In the genomic region with DNA sequence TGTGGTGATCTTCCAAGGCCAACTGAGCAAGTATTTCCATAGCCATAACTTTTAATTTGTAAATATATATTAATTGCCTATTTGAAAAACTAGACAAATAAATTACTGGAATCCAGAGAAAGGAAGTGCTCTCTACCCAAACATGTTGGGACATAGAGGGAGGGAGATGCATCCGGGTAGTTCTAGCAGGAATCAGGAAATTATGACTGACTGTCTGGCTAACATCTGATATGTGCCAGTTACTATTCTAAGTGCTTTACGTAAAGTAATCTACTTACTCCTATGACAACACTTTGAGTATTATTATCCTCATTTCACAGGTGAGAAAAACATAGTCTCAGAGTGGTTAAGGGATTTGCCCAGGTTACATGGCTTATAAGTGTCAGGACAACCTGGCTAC, we compare ENCODE assay signal across 20 cellular contexts.
DNase-seq lines count a peak whose midpoint lies in the region; FAIRE-seq and TF ChIP-seq lines count a peak whose summit lies in the region.
"Had no signal": no experiment of that assay in that cellular context is flagged by ENCODE, and none has a peak within 500 bp of the region (broad histone marks: within the 10 kb centered on the region; RNA-seq: fewer than 3 reads in every experiment).

No MANE protein-coding gene starts in this region.

- no peaks in the 10 kb centered on the region for H3K27me3 ChIP-seq in bronchial epithelial cell (ENCODE audit: control insufficient read depth, insufficient read depth, low read length)
- H3K27me3 ChIP-seq in keratinocyte (ENCODE audit: control insufficient read depth, extremely low read depth, insufficient read depth, low read length), result no peaks in the 10 kb centered on the region

- H3K27ac ChIP-seq in C4-2B, result peak overlapping the region; percentile 22; the same call in 1 of the 2 replicates
- no peak overlapping the region for H3K27ac ChIP-seq in keratinocyte (ENCODE audit: control insufficient read depth, insufficient read depth, low read length)
- H3K27ac ChIP-seq: GM23248 had no signal

- no peaks in the 10 kb centered on the region for H4K20me1 ChIP-seq in keratinocyte (ENCODE audit: control insufficient read depth, extremely low read depth, insufficient read depth, low read length)

- dilution Hi-C loops in keratinocyte (cut with MboI; ENCODE audit: extremely low pct_ligation_motif_present, low sequenced_read_pairs), result no loop called here

- DNase-seq in bronchial epithelial cell (ENCODE audit: low read depth) (peak; percentile 80), epithelial cell of esophagus (ENCODE audit: low read depth) (peak; percentile 50), keratinocyte (ENCODE audit: low read depth, low spot score) (no peak), NCI-H524 (lab: John Stamatoyannopoulos, UW) (no peak), NCI-H748 (lab: John Stamatoyannopoulos, UW; ENCODE audit: unreplicated experiment) (no peak), NCI-H2029 treated with DMSO at 0.1 percent for 48 hours (lab: John Stamatoyannopoulos, UW) (no peak), ureter (ENCODE audit: low spot score) (no peak)
- DNase-seq: 8988T; C1 segment of cervical spinal cord; Caco-2; CD4-positive, CD25-positive, alpha-beta regulatory T cell; CD8-positive, alpha-beta T cell; DMS153; DND-41; GM23248; H7 had no signal

- peaks cover 24% of the 10 kb centered on the region for H3K4me1 ChIP-seq in keratinocyte (ENCODE audit: control insufficient read depth, extremely low read depth, insufficient read depth, low read length)
- H3K4me1 ChIP-seq: Caco-2 had no signal

- H3K4me2 ChIP-seq in keratinocyte (ENCODE audit: control insufficient read depth, extremely low read depth, insufficient read depth, low read depth, low read length), result no peak overlapping the region

- TF ChIP-seq CTCF in C4-2B (conservative IDR thresholded peaks at IDR 0.05), result no peak
- no peak for TF ChIP-seq CTCF in bronchial epithelial cell (IDR thresholded peaks at IDR 0.05; ENCODE audit: insufficient read depth, low read length, severe bottlenecking)
- no peak for TF ChIP-seq CTCF in epithelial cell of esophagus (IDR thresholded peaks at IDR 0.05; ENCODE audit: insufficient read depth, low read depth, low read length, missing control alignments)
- no peak for TF ChIP-seq CTCF in keratinocyte (optimal IDR thresholded peaks at IDR 0.05 in 1 of 3, IDR thresholded peaks at IDR 0.05 in 1 of 3, conservative IDR thresholded peaks at IDR 0.05 in 1 of 3; ENCODE audit: extremely low read depth in 1 of 3, insufficient read depth in 2 of 3, low read length in 3 of 3)

- H3K4me3 ChIP-seq in bronchial epithelial cell (ENCODE audit: low read depth, low read length) (no peak overlapping the region), epithelial cell of esophagus (ENCODE audit: low read length) (no peak overlapping the region), keratinocyte (ENCODE audit: control insufficient read depth in 2 of 3, extremely low read depth in 1 of 3, insufficient read depth in 2 of 3, low read depth in 1 of 3, low read length in 3 of 3) (no peak overlapping the region)
- H3K4me3 ChIP-seq: GM23248 had no signal

- FAIRE-seq in bronchial epithelial cell (lab: Jason Lieb, UNC) (no peak), keratinocyte (lab: Jason Lieb, UNC) (peak; percentile 59)
- FAIRE-seq: G401.6, GM12892, H1 had no signal

- no peaks in the 10 kb centered on the region for H3K79me2 ChIP-seq in keratinocyte (ENCODE audit: control insufficient read depth, insufficient read depth, low read length)

- H3K9me3 ChIP-seq in keratinocyte (ENCODE audit: control insufficient read depth, low read depth, low read length), result no peaks in the 10 kb centered on the region

- no peak overlapping the region for H3K9ac ChIP-seq in keratinocyte (ENCODE audit: control insufficient read depth, extremely low read depth, insufficient read depth, low read length)
- H3K9ac ChIP-seq: GM23248 had no signal

- peak overlapping the region; percentile 57 for H2AFZ ChIP-seq in keratinocyte (ENCODE audit: control insufficient read depth, low read length)
- H2AFZ ChIP-seq: GM23248 had no signal

- H3K36me3 ChIP-seq in bronchial epithelial cell (ENCODE audit: control insufficient read depth, insufficient read depth, low read length) (no peaks in the 10 kb centered on the region), keratinocyte (ENCODE audit: control insufficient read depth in 2 of 2, extremely low read depth in 1 of 2, insufficient read depth in 2 of 2, low read length in 2 of 2) (no peaks in the 10 kb centered on the region)

- no peaks in the 10 kb centered on the region for H3K9me1 ChIP-seq in keratinocyte (ENCODE audit: control insufficient read depth, extremely low read depth, insufficient read depth, low read length)

Comparison
In these comparisons a context has a peak if more than half of its experiments do, and no peak if none do; other contexts are left out.
1. DNase-seq: peak in bronchial epithelial cell (single experiment) and epithelial cell of esophagus (single experiment); none in keratinocyte (single experiment), NCI-H524 (0 of 2), NCI-H748 (single experiment), NCI-H2029 treated with DMSO at 0.1 percent for 48 hours (single experiment) and ureter (single experiment).